In genomic region chr14:100305446-100306255, GRCh38 we compare ENCODE assay signal across 8 cellular contexts. TPM values are rescaled to one million over a fixed set of nuclear protein-coding genes. Genes with fewer than 3 reads are reported as not detected.
DNase-seq lines count a peak whose midpoint lies in the region; ATAC-seq and TF ChIP-seq lines count a peak whose summit lies in the region.

No MANE protein-coding gene starts in this region.

- H3K4me3 ChIP-seq in AG04449 (ENCODE audit: low read depth, low read length) (peak overlapping the region; percentile 72), brain microvascular endothelial cell (ENCODE audit: low read depth, low read length) (peak overlapping the region; percentile 66)

- ATAC-seq in GM21367 (IDR thresholded peaks at IDR 0.05; ENCODE audit: unreplicated experiment), result peak; percentile 2
- ATAC-seq in T-cell (replicated peaks in 1 of 4), result peak; percentile 19 to 61 (median 53)
- ATAC-seq in left colon, result peak; percentile 26
- ATAC-seq in GM18517 (IDR thresholded peaks at IDR 0.05; ENCODE audit: unreplicated experiment), result no peak

- H3K27me3 ChIP-seq in brain microvascular endothelial cell (replicated peaks), result no peaks in the 10 kb centered on the region

- no peaks in the 10 kb centered on the region for H3K9me3 Mint-ChIP-seq in T-cell

- H3K27me3 Mint-ChIP-seq in T-cell, result peaks cover 0 to 7% of the 10 kb centered on the region in 2 donors

- H3K36me3 ChIP-seq in brain microvascular endothelial cell (replicated peaks), result no peaks in the 10 kb centered on the region

- intact Hi-C loops in left colon (cut with DNase I, micrococcal nuclease), result loop anchor here in 1 of 2 donors (5.0 kb wide), 1 partner anchor 72 kb away; the partner anchor contains the start of gene WDR25

- DNase-seq in AG04449 (ENCODE audit: low read depth, low spot score), result no peak
- DNase-seq in T-cell, result peak in 16 of 34 experiments; percentile 20 to 68 (median 47)
- DNase-seq in brain microvascular endothelial cell, result no peak
- DNase-seq in left colon, result peak in 1 of 2 donors; percentile 53
- DNase-seq in stimulated activated CD8-positive, alpha-beta memory T cell treated with anti-CD3 and anti-CD28 coated beads, Interleukin-4, amount 100 ng/mL, for 1 hour (ENCODE audit: low read depth in 2 of 2, low spot score in 1 of 2), result peak; percentile 25 to 34
- DNase-seq in mesenteric fat pad (ENCODE audit: low spot score), result no peak

- no peaks in the 10 kb centered on the region for H3K36me3 Mint-ChIP-seq in T-cell

- in situ Hi-C loops in brain microvascular endothelial cell (cut with HindIII; ENCODE audit: low pct_ligation_motif_present, low sequenced_read_pairs), result no loop called here

- TF ChIP-seq CTCF in AG04449 (IDR thresholded peaks at IDR 0.05; ENCODE audit: insufficient read depth, low read length, missing control alignments), result no peak
- no peak for TF ChIP-seq CTCF in brain microvascular endothelial cell (IDR thresholded peaks at IDR 0.05; ENCODE audit: low read depth, low read length, missing control alignments)

- POLR2A ChIA-PET in AG04449 (lab: Yijun Ruan, JAX) (interaction anchor here (0.6 to 1.0 kb wide), 2 partner anchors 9 to 69 kb away, joined by 3 read pairs; a partner anchor contains a TSS), T-cell (lab: Charles Lee) (no interaction called here)

- H3K4me1 Mint-ChIP-seq in T-cell, result peaks cover 16 to 27% (median 19%) of the 10 kb centered on the region in 3 donors

- CTCF ChIA-PET in AG04449 (lab: Yijun Ruan, JAX), result interaction anchor here (0.9 to 14.1 kb wide), 7 partner anchors 8 to 72 kb away, joined by 3 to 141 read pairs (median 6); no protein-coding TSS in a partner anchor
- CTCF ChIA-PET in T-cell (lab: Charles Lee), result interaction anchor here in 1 of 2 donors (0.5 to 1.1 kb wide), 2 partner anchors 241 to 340 kb away, joined by 3 to 4 read pairs; no protein-coding TSS in a partner anchor

- H3K27ac ChIP-seq in brain microvascular endothelial cell, result no peak overlapping the region

- peak overlapping the region in 1 of 2 donors; percentile 90 for H3K27ac Mint-ChIP-seq in T-cell

- H3K4me3 Mint-ChIP-seq in T-cell, result peak overlapping the region; percentile 82 to 85 (median 83)

RNA-seq across cellular contexts. Expression of gene SLC25A29, which starts 0.6 kb away (rescaled TPM):
- total RNA-seq in T-cell (10 to 100 TPM in 4 of 5 donors, 1 to 10 TPM in 1; 4.7 to 74.1 (median 33.4) TPM), left colon (10 to 100 TPM; 21.9 to 27.8 TPM), mesenteric fat pad (20.0 TPM)

RNA-seq across cellular contexts. Expression of gene SLC25A47, which starts 17.5 kb away (rescaled TPM):
- total RNA-seq in T-cell (under 1 TPM in 1 of 5 donors, not detected in 4; 0.16 TPM), left colon (under 1 TPM in 1 of 2 donors, not detected in 1; 0.28 TPM), mesenteric fat pad (not detected)

Comparison
In these comparisons a context has a peak if more than half of its experiments do, and no peak if none do; other contexts are left out.
1. DNase-seq: peak in stimulated activated CD8-positive, alpha-beta memory T cell treated with anti-CD3 and anti-CD28 coated beads, Interleukin-4, amount 100 ng/mL, for 1 hour (2 of 2); none in AG04449 (single experiment), brain microvascular endothelial cell (single experiment) and mesenteric fat pad (single experiment).